In genomic region chr6:27178860-27179259, GRCh38 we compare ENCODE assay signal across 9 cellular contexts.
DNase-seq lines count a peak whose midpoint lies in the region; ATAC-seq, FAIRE-seq and TF ChIP-seq lines count a peak whose summit lies in the region.
"Had no signal": no experiment of that assay in that cellular context is flagged by ENCODE, and none has a peak within 500 bp of the region (broad histone marks: within the 10 kb centered on the region; RNA-seq: fewer than 3 reads in every experiment).

No MANE protein-coding gene starts in this region.

- H3K4me3 ChIP-seq in bronchial epithelial cell (ENCODE audit: low read depth, low read length) = peak overlapping the region; percentile 66
- H3K4me3 ChIP-seq in mesendoderm (ENCODE audit: low read length) = peak overlapping the region; percentile 69
- peak overlapping the region; percentile 59 to 64 for H3K4me3 ChIP-seq in vagina

- peaks cover 17% of the 10 kb centered on the region for H3K27me3 Mint-ChIP-seq in stimulated activated naive CD8-positive, alpha-beta T cell treated with anti-CD3 and anti-CD28 coated beads, Interleukin-15, Interleukin-2, amounts not matched to agents 100 ng/mL and 50 ng/mL, for 24 hours

- no peak overlapping the region for H3K27ac Mint-ChIP-seq in stimulated activated naive CD8-positive, alpha-beta T cell treated with anti-CD3 and anti-CD28 coated beads, Interleukin-15, Interleukin-2, amounts not matched to agents 100 ng/mL and 50 ng/mL, for 24 hours

- no peaks in the 10 kb centered on the region for H3K79me2 ChIP-seq in mesendoderm (ENCODE audit: control insufficient read depth, insufficient read depth, low read length)

- H3K27me3 ChIP-seq in bronchial epithelial cell (ENCODE audit: control insufficient read depth, insufficient read depth, low read length) = no peaks in the 10 kb centered on the region
- H3K27me3 ChIP-seq in mesendoderm (ENCODE audit: insufficient read depth, low read length, poor library complexity) = no peaks in the 10 kb centered on the region
- no peaks in the 10 kb centered on the region for H3K27me3 ChIP-seq in vagina

- H4K5ac ChIP-seq in mesendoderm (ENCODE audit: low read length) = no peak overlapping the region

- no peak overlapping the region for H2BK15ac ChIP-seq in mesendoderm (replicated peaks; ENCODE audit: low read depth)

- TF ChIP-seq CTCF in bronchial epithelial cell (IDR thresholded peaks at IDR 0.05; ENCODE audit: insufficient read depth, low read length, severe bottlenecking) = no peak
- TF ChIP-seq CTCF in vagina (IDR thresholded peaks at IDR 0.05) = no peak

- H3K4me1 Mint-ChIP-seq in stimulated activated naive CD8-positive, alpha-beta T cell treated with anti-CD3 and anti-CD28 coated beads, Interleukin-15, Interleukin-2, amounts not matched to agents 100 ng/mL and 50 ng/mL, for 24 hours (ENCODE audit: low read depth) = peaks cover 20% of the 10 kb centered on the region

- no peak for TF ChIP-seq POLR2A in vagina (IDR thresholded peaks at IDR 0.05)

- H3K27ac ChIP-seq in mesendoderm (ENCODE audit: low read depth, low read length) (no peak overlapping the region), vagina (no peak overlapping the region)

- H4K8ac ChIP-seq in mesendoderm (ENCODE audit: low read depth, low read length) = no peak overlapping the region

- H2BK120ac ChIP-seq in mesendoderm (ENCODE audit: low read depth, low read length) = no peak overlapping the region

- H3K4me3 Mint-ChIP-seq in stimulated activated naive CD8-positive, alpha-beta T cell treated with anti-CD3 and anti-CD28 coated beads, Interleukin-15, Interleukin-2, amounts not matched to agents 100 ng/mL and 50 ng/mL, for 24 hours = peak overlapping the region; percentile 87

- H2AK5ac ChIP-seq in mesendoderm (ENCODE audit: low read length) = no peak overlapping the region

- DNase-seq in stimulated activated naive CD8-positive, alpha-beta T cell treated with anti-CD3 and anti-CD28 coated beads, Interleukin-15, Interleukin-2, amounts not matched to agents 100 U/mL and 50 U/mL, for 24 hours = no peak
- DNase-seq in bronchial epithelial cell (ENCODE audit: low read depth) (no peak), mesendoderm (peak; percentile 65), vagina (ENCODE audit: extremely low spot score in 2 of 2) (no peak)
- DNase-seq: cortex of kidney had no signal

- no CpG with 5 or more reads among the region's 15 CpGs for WGBS in mesendoderm (ENCODE audit: extremely low coverage, insufficient coverage, low lambda C conversion rate)

- intact Hi-C loops in vagina (cut with DNase I) = loop anchor here (5.0 to 10.0 kb wide), 3 partner anchors 296 to 1803 kb away; partner anchors contain the start of gene ZNF184

- H2BK5ac ChIP-seq in mesendoderm (ENCODE audit: low read length) = no peak overlapping the region

- FAIRE-seq in bronchial epithelial cell (lab: Jason Lieb, UNC) = no peak

- no peaks in the 10 kb centered on the region for H3K9me3 Mint-ChIP-seq in stimulated activated naive CD8-positive, alpha-beta T cell treated with anti-CD3 and anti-CD28 coated beads, Interleukin-15, Interleukin-2, amounts not matched to agents 100 ng/mL and 50 ng/mL, for 24 hours

- H3K36me3 ChIP-seq in bronchial epithelial cell (ENCODE audit: control insufficient read depth, insufficient read depth, low read length) (no peaks in the 10 kb centered on the region), mesendoderm (ENCODE audit: control insufficient read depth, insufficient read depth, low read length) (no peaks in the 10 kb centered on the region), vagina (no peaks in the 10 kb centered on the region)

- peak overlapping the region; percentile 90 for H3K9ac ChIP-seq in mesendoderm (ENCODE audit: low read length)

- H3K4me2 ChIP-seq in mesendoderm (ENCODE audit: low read length) = peak overlapping the region; percentile 23

- peak overlapping the region; percentile 91 for H3K56ac ChIP-seq in mesendoderm (ENCODE audit: low read length)

- H3K36me3 Mint-ChIP-seq in stimulated activated naive CD8-positive, alpha-beta T cell treated with anti-CD3 and anti-CD28 coated beads, Interleukin-15, Interleukin-2, amounts not matched to agents 100 ng/mL and 50 ng/mL, for 24 hours (ENCODE audit: low read depth) = no peaks in the 10 kb centered on the region

- no peak for ATAC-seq in stimulated activated naive CD8-positive, alpha-beta T cell treated with anti-CD3 and anti-CD28 coated beads, Interleukin-15, Interleukin-2, amounts not matched to agents 100 U/mL and 50 U/mL, for 24 hours
- ATAC-seq in HG02852 (IDR thresholded peaks at IDR 0.05; ENCODE audit: unreplicated experiment) (no peak), GM18517 (IDR thresholded peaks at IDR 0.05; ENCODE audit: unreplicated experiment) (no peak), HG03354 (IDR thresholded peaks at IDR 0.05; ENCODE audit: poor library complexity, severe bottlenecking, unreplicated experiment) (no peak)

- H3K79me1 ChIP-seq in mesendoderm (ENCODE audit: low read length) = no peaks in the 10 kb centered on the region

- peak overlapping the region; percentile 66 for H3K18ac ChIP-seq in mesendoderm (ENCODE audit: low read length)

- no peak overlapping the region for H3K23ac ChIP-seq in mesendoderm (ENCODE audit: low read length)

- H3K4ac ChIP-seq in mesendoderm (ENCODE audit: low read depth, low read length) = peak overlapping the region; percentile 88

- H3K4me1 ChIP-seq in mesendoderm (ENCODE audit: control insufficient read depth, low read depth, low read length) (no peaks in the 10 kb centered on the region), vagina (no peaks in the 10 kb centered on the region)

- H3K9me3 ChIP-seq in vagina = no peaks in the 10 kb centered on the region
